9 cellular contexts compared by ENCODE assay signal in genomic region chr12:93743229-93743998, GRCh38.
DNase-seq lines count a peak whose midpoint lies in the region; ATAC-seq and TF ChIP-seq lines count a peak whose summit lies in the region.
"Had no signal": no experiment of that assay in that cellular context is flagged by ENCODE, and none has a peak within 500 bp of the region (broad histone marks: within the 10 kb centered on the region; RNA-seq: fewer than 3 reads in every experiment).

No MANE protein-coding gene starts in this region.

- peak overlapping the region; percentile 73 for H3K4me2 ChIP-seq in Karpas-422 (ENCODE audit: low read depth, low read length, poor library complexity, severe bottlenecking)

- peak overlapping the region; percentile 52 for H3K27ac Mint-ChIP-seq in neural crest cell (ENCODE audit: unreplicated experiment)

- H3K27ac ChIP-seq in Karpas-422 (ENCODE audit: low read length) (no peak overlapping the region), dorsolateral prefrontal cortex (peak overlapping the region in 19 of 59 donors; percentile 2 to 86 (median 74))

- ATAC-seq in GM19452 (IDR thresholded peaks at IDR 0.05; ENCODE audit: unreplicated experiment), result no peak

- H3K79me2 ChIP-seq in Karpas-422 (ENCODE audit: low read length), result no peaks in the 10 kb centered on the region

- H3K36me3 ChIP-seq in BE2C (no peaks in the 10 kb centered on the region), Karpas-422 (ENCODE audit: insufficient read depth, low read length) (no peaks in the 10 kb centered on the region)

- H3K9ac ChIP-seq in Karpas-422 (ENCODE audit: low read length), result no peak overlapping the region

- H3K36me3 Mint-ChIP-seq in neural crest cell (ENCODE audit: low read depth), result no peaks in the 10 kb centered on the region

- no peak for DNase-seq in BE2C
- DNase-seq in Karpas-422, result no peak
- no peak for DNase-seq in dorsolateral prefrontal cortex
- DNase-seq in neural crest cell (ENCODE audit: low read depth, low spot score), result no peak
- no peak for DNase-seq in NCI-H187 (lab: John Stamatoyannopoulos, UW)
- DNase-seq in DMS 273 treated with DMSO at 0.1 percent for 48 hours (lab: John Stamatoyannopoulos, UW), result no peak
- no peak for DNase-seq in GM13976 (ENCODE audit: low spot score)
- DNase-seq: EL had no signal

- no peaks in the 10 kb centered on the region for H3K9me3 Mint-ChIP-seq in neural crest cell

- H2AFZ ChIP-seq in Karpas-422 (ENCODE audit: low read length), result no peak overlapping the region

- no peaks in the 10 kb centered on the region for H4K20me1 ChIP-seq in Karpas-422 (ENCODE audit: insufficient read depth, low read depth, low read length)

- peaks cover 2% of the 10 kb centered on the region for H3K27me3 Mint-ChIP-seq in neural crest cell (ENCODE audit: low read depth)

- peaks cover 5% of the 10 kb centered on the region; the same call in 1 of the 2 replicates for H3K4me1 ChIP-seq in BE2C
- H3K4me1 ChIP-seq in Karpas-422 (ENCODE audit: low read length), result peaks cover 23% of the 10 kb centered on the region

- in situ Hi-C loops in GM13976 (cut with MboI; ENCODE audit: low sequenced_read_pairs, unreplicated experiment), result no loop called here

- intact Hi-C loops in dorsolateral prefrontal cortex (cut with DNase I), result loop anchor here (2.0 to 5.0 kb wide), 2 partner anchors 65 to 171 kb away; partner anchors contain the start of gene SOCS2 (in 2 of the 2)

- H3K27me3 ChIP-seq in BE2C (no peaks in the 10 kb centered on the region), Karpas-422 (ENCODE audit: low read length) (0 out of 2 replicates have a peak, but pooled peaks cover 3% of the 10 kb centered on the region), dorsolateral prefrontal cortex (no peaks in the 10 kb centered on the region)

- H3K9me3 ChIP-seq in BE2C (no peaks in the 10 kb centered on the region), Karpas-422 (ENCODE audit: low read length) (no peaks in the 10 kb centered on the region)

- peak overlapping the region; percentile 90; the same call in 1 of the 2 replicates for H3K4me3 ChIP-seq in BE2C (ENCODE audit: low read depth, low read length)
- no peak overlapping the region for H3K4me3 ChIP-seq in Karpas-422 (ENCODE audit: low read length)
- H3K4me3 ChIP-seq in dorsolateral prefrontal cortex, result peak overlapping the region in 41 of 59 donors; percentile 39 to 80 (median 68)

- peak overlapping the region; percentile 91 for H3K4me3 Mint-ChIP-seq in neural crest cell

- H3K4me1 Mint-ChIP-seq in neural crest cell, result peaks cover 47% of the 10 kb centered on the region

- H3K9me2 ChIP-seq in Karpas-422 (replicated peaks; ENCODE audit: insufficient read depth, low read length), result no peaks in the 10 kb centered on the region

- TF ChIP-seq CTCF in BE2C (IDR thresholded peaks at IDR 0.05; ENCODE audit: low read depth, low read length) (no peak), dorsolateral prefrontal cortex (IDR thresholded peaks at IDR 0.05 in 54 of 56, conservative IDR thresholded peaks at IDR 0.05 in 2 of 56; ENCODE audit: low read depth in 1 of 56, partially characterized antibody in 56 of 56) (no peak), neural crest cell (conservative IDR thresholded peaks at IDR 0.05) (no peak), GM13976 (IDR thresholded peaks at IDR 0.05; ENCODE audit: borderline replicate concordance, control extremely low read depth, extremely low read depth, insufficient read depth, missing control alignments) (no peak)
